In the genomic region with DNA sequence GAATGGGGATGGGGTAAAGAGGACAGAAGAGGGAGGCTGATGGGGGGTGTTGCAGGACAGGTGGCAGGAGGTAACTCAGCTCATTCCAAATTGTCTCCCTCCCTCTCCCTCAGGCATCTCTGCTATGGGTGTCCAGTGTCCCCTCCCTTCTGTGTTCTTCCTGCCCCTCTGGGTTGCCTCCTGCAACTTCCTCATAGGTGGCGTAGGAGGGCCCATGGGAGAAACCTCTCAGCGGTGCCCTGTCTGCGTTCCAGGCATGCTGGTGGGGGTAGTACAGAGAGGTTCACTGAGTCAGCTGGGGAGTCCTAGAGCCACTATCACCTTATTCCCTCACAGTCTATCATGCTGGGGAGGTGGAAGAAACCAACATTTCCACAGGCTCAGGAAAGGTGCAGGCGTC, we compare ENCODE assay signal across 19 cellular contexts. TPM values are rescaled to one million over a fixed set of nuclear protein-coding genes. Genes with fewer than 3 reads are reported as not detected.
A peak's percentile ranks its signal among the peaks of the same experiment; 100 is the strongest.
DNase-seq lines count a peak whose midpoint lies in the region; ATAC-seq and TF ChIP-seq lines count a peak whose summit lies in the region.
"Had no signal": no experiment of that assay in that cellular context is flagged by ENCODE, and none has a peak within 500 bp of the region (broad histone marks: within the 10 kb centered on the region; RNA-seq: fewer than 3 reads in every experiment).

No MANE protein-coding gene starts in this region.

- intact Hi-C loops in heart right ventricle (cut with DNase I) (loop anchor here in 5 of 10 donors (5.0 kb wide), 3 partner anchors 37 to 52 kb away; a partner anchor contains a TSS), left ventricle myocardium superior (cut with micrococcal nuclease) (no loop called here), upper lobe of right lung (cut with DNase I) (no loop called here)

- no peaks in the 10 kb centered on the region for H4K20me1 ChIP-seq in Karpas-422 (ENCODE audit: insufficient read depth, low read depth, low read length)

- no peak overlapping the region for H2AFZ ChIP-seq in Karpas-422 (ENCODE audit: low read length)

- no peak overlapping the region for H3K9ac ChIP-seq in Karpas-422 (ENCODE audit: low read length)

- H3K9me3 ChIP-seq in heart right ventricle = no peaks in the 10 kb centered on the region
- H3K9me3 ChIP-seq in Karpas-422 (ENCODE audit: low read length) = no peaks in the 10 kb centered on the region
- no peaks in the 10 kb centered on the region for H3K9me3 ChIP-seq in upper lobe of right lung
- H3K9me3 ChIP-seq: SJSA1 had no signal

- no peaks in the 10 kb centered on the region for H3K79me2 ChIP-seq in Karpas-422 (ENCODE audit: low read length)

- H3K9me2 ChIP-seq in Karpas-422 (replicated peaks; ENCODE audit: insufficient read depth, low read length) = no peaks in the 10 kb centered on the region

- no peak overlapping the region for H3K4me2 ChIP-seq in Karpas-422 (ENCODE audit: low read depth, low read length, poor library complexity, severe bottlenecking)

- H3K36me3 ChIP-seq in heart right ventricle (peaks cover 0 to 25% (median 0%) of the 10 kb centered on the region in 9 donors), Karpas-422 (ENCODE audit: insufficient read depth, low read length) (no peaks in the 10 kb centered on the region), upper lobe of right lung (no peaks in the 10 kb centered on the region)
- H3K36me3 ChIP-seq: SJSA1 had no signal

- ATAC-seq in heart right ventricle (peak in 1 of 8 donors; percentile 26), left ventricle myocardium superior (no peak), upper lobe of right lung (peak; percentile 58)

- H3K27ac ChIP-seq in heart right ventricle (peak overlapping the region in 6 of 10 donors; percentile 3 to 86 (median 54)), Karpas-422 (ENCODE audit: low read length) (no peak overlapping the region), adipose tissue (ENCODE audit: low read depth, low read length) (peak overlapping the region; percentile 46), upper lobe of right lung (no peak overlapping the region)
- H3K27ac ChIP-seq: SJSA1 had no signal

- TF ChIP-seq CTCF in heart right ventricle (IDR thresholded peaks at IDR 0.05) (no peak), upper lobe of right lung (IDR thresholded peaks at IDR 0.05) (no peak)

- DNase-seq in heart right ventricle = no peak
- no peak for DNase-seq in left ventricle myocardium superior
- peak; percentile 41 for DNase-seq in Karpas-422
- DNase-seq in upper lobe of right lung = no peak
- no peak for DNase-seq in AML-193 (lab: John Stamatoyannopoulos, UW)
- DNase-seq in NCI-H2171 treated with DMSO at 0.1 percent for 48 hours (lab: John Stamatoyannopoulos, UW) = no peak
- DNase-seq in HT-29 (ENCODE audit: low spot score) = no peak
- DNase-seq: Calu3; CD4-positive, alpha-beta memory T cell; DMS53; HCEC 1CT; KG1; NCI-H187; NCI-H69; RPMI8226 had no signal

- H3K4me1 ChIP-seq in heart right ventricle = peaks cover 0 to 39% (median 27%) of the 10 kb centered on the region in 9 donors
- no peaks in the 10 kb centered on the region for H3K4me1 ChIP-seq in Karpas-422 (ENCODE audit: low read length)
- H3K4me1 ChIP-seq in upper lobe of right lung = peaks cover 14% of the 10 kb centered on the region

- H3K4me3 ChIP-seq in heart right ventricle (no peak overlapping the region), Karpas-422 (ENCODE audit: low read length) (no peak overlapping the region), upper lobe of right lung (no peak overlapping the region)
- H3K4me3 ChIP-seq: SJSA1 had no signal

- H3K27me3 ChIP-seq in heart right ventricle (peaks cover 0 to 38% (median 0%) of the 10 kb centered on the region in 7 donors), Karpas-422 (ENCODE audit: low read length) (no peaks in the 10 kb centered on the region), upper lobe of right lung (peaks cover 5% of the 10 kb centered on the region)
- H3K27me3 ChIP-seq: SJSA1 had no signal

- WGBS in heart right ventricle, 2 donors = 57 to 71% methylated on average over 4 of the region's 4 CpGs
- WGBS in adipose tissue, 3 donors = 59 to 71% (median 59%) methylated on average over 4 of the region's 4 CpGs

RNA-seq across cellular contexts. Expression of a gene that starts 14.7 kb away (rescaled TPM):
- not detected for total RNA-seq in heart right ventricle
- not detected for polyA plus RNA-seq in heart right ventricle
- total RNA-seq in left ventricle myocardium superior = not detected
- total RNA-seq in Karpas-422 (2014; rRNA removed; shearing (Covaris generic); ENCODE audit: low replicate concordance) = not detected in 2 replicates
- polyA plus RNA-seq in adipose tissue = not detected
- not detected for total RNA-seq in upper lobe of right lung
- not detected in 2 replicates for total RNA-seq in HT-29 (2014; rRNA removed; shearing (Covaris generic))
- total RNA-seq: A673; Calu3; CD4-positive, alpha-beta memory T cell; MCF 10A; SJSA1 had no signal
- polyA plus RNA-seq: CD4-positive, alpha-beta memory T cell had no signal

RNA-seq across cellular contexts. Expression of a gene that starts 14.9 kb away (rescaled TPM):
- 10 to 100 TPM; 13.5 to 30.6 (median 19.4) TPM for total RNA-seq in heart right ventricle
- polyA plus RNA-seq in heart right ventricle = 10 to 100 TPM; 11.1 to 32.7 TPM
- total RNA-seq in left ventricle myocardium superior = 17.8 TPM
- not detected in 2 replicates for total RNA-seq in Karpas-422 (2014; rRNA removed; shearing (Covaris generic); ENCODE audit: low replicate concordance)
- 10 to 100 TPM in 2 of 3 donors, 1 to 10 TPM in 1; 3.2 to 66.0 (median 54.8) TPM for polyA plus RNA-seq in adipose tissue
- 29.9 TPM for total RNA-seq in upper lobe of right lung
- not detected in 2 replicates for total RNA-seq in HT-29 (2014; rRNA removed; shearing (Covaris generic))
- total RNA-seq: A673; Calu3; CD4-positive, alpha-beta memory T cell; MCF 10A; SJSA1 had no signal
- polyA plus RNA-seq: CD4-positive, alpha-beta memory T cell had no signal

RNA-seq across cellular contexts. Expression of a gene that starts 29.7 kb away (rescaled TPM):
- total RNA-seq in heart right ventricle = 1 to 10 TPM; 1.5 to 4.5 (median 2.3) TPM
- 1 to 10 TPM; 2.4 to 6.8 TPM for polyA plus RNA-seq in heart right ventricle
- total RNA-seq in left ventricle myocardium superior = 2.2 TPM
- total RNA-seq in Karpas-422 (2014; rRNA removed; shearing (Covaris generic); ENCODE audit: low replicate concordance) = 4.8 and 7.6 TPM in 2 replicates
- polyA plus RNA-seq in adipose tissue = 1 to 10 TPM; 2.9 to 5.7 (median 3.9) TPM
- total RNA-seq in upper lobe of right lung = 7.4 TPM
- 1.7 and 2.4 TPM in 2 replicates for total RNA-seq in HT-29 (2014; rRNA removed; shearing (Covaris generic))

RNA-seq across cellular contexts. Expression of a gene that starts 36.4 kb away (rescaled TPM):
- 10 to 100 TPM; 20.7 to 28.2 (median 24.4) TPM for total RNA-seq in heart right ventricle
- polyA plus RNA-seq in heart right ventricle = 10 to 100 TPM; 32.3 to 53.5 TPM
- 24.9 TPM for total RNA-seq in left ventricle myocardium superior
- 25.5 and 41.3 TPM in 2 replicates for total RNA-seq in Karpas-422 (2014; rRNA removed; shearing (Covaris generic); ENCODE audit: low replicate concordance)
- polyA plus RNA-seq in adipose tissue = 10 to 100 TPM; 19.1 to 36.4 (median 32.4) TPM
- total RNA-seq in upper lobe of right lung = 31.0 TPM
- 13.9 and 18.4 TPM in 2 replicates for total RNA-seq in HT-29 (2014; rRNA removed; shearing (Covaris generic))

Comparison
In these comparisons a context has a peak if more than half of its experiments do, and no peak if none do; other contexts are left out.
1. H3K27ac ChIP-seq: peak in heart right ventricle (6 of 10) and adipose tissue (single experiment); none in Karpas-422 (single experiment) and upper lobe of right lung (single experiment).
2. RNA of a gene that starts 14.9 kb away (total RNA-seq): 29.9 TPM in upper lobe of right lung (single experiment), 13.5 to 30.6 TPM in heart right ventricle and 17.8 TPM in left ventricle myocardium superior (single experiment); not detected in Karpas-422 and not detected in HT-29; every median in the first group is over 10 times any median in the second.